8 cellular contexts compared by ENCODE assay signal in genomic region chr17:67717624-67718324, GRCh38. TPM values are rescaled to one million over a fixed set of nuclear protein-coding genes. Genes with fewer than 3 reads are reported as not detected.
A peak's percentile ranks its signal among the peaks of the same experiment; 100 is the strongest.
DNase-seq lines count a peak whose midpoint lies in the region; ATAC-seq and TF ChIP-seq lines count a peak whose summit lies in the region.

Gene NOL11 (plus strand): TSS chr17:67717936. CDS start chr17:67717948, 12 bp downstream.

- peak within 1 kb of the TSS; percentile 98 for H3K27ac Mint-ChIP-seq in T-helper 2 cell treated with Interferon-gamma antibody and Interleukin-4, amounts not matched to agents 5 μg/mL and 100 μg/mL, for 36 hours

- ATAC-seq in GM18505 (IDR thresholded peaks at IDR 0.05; ENCODE audit: unreplicated experiment) (peak; percentile 97), HG02973 (IDR thresholded peaks at IDR 0.05; ENCODE audit: unreplicated experiment) (peak; percentile 92)

- TF ChIP-seq POLR2A in GM18505 (IDR thresholded peaks at IDR 0.05; ENCODE audit: borderline replicate concordance, extremely low read depth, insufficient read depth, insufficient read length) (peak; percentile 98), uterus (IDR thresholded peaks at IDR 0.05) (peak; percentile 77)

- peaks cover 30% of the 10 kb centered on the region for H3K36me3 Mint-ChIP-seq in T-helper 2 cell treated with Interferon-gamma antibody and Interleukin-4, amounts not matched to agents 5 μg/mL and 100 μg/mL, for 36 hours (ENCODE audit: low read depth)

- H3K4me3 Mint-ChIP-seq in T-helper 2 cell treated with Interferon-gamma antibody and Interleukin-4, amounts not matched to agents 5 μg/mL and 100 μg/mL, for 36 hours: peak within 1 kb of the TSS; percentile 99

- H3K36me3 ChIP-seq in ascending aorta: peaks cover 27 to 31% of the 10 kb centered on the region in 2 donors
- peaks cover 26% of the 10 kb centered on the region for H3K36me3 ChIP-seq in right atrium auricular region
- H3K36me3 ChIP-seq in uterus: no peaks in the 10 kb centered on the region

- H3K27ac ChIP-seq in ascending aorta (peak within 1 kb of the TSS; percentile 89 to 92), right atrium auricular region (peak within 1 kb of the TSS; percentile 88 to 89), uterus (peak within 1 kb of the TSS; percentile 81 to 88)

- H3K27me3 ChIP-seq in ascending aorta (no peaks in the 10 kb centered on the region), right atrium auricular region (no peaks in the 10 kb centered on the region), uterus (no peaks in the 10 kb centered on the region)

- H3K4me1 Mint-ChIP-seq in T-helper 2 cell treated with Interferon-gamma antibody and Interleukin-4, amounts not matched to agents 5 μg/mL and 100 μg/mL, for 36 hours (ENCODE audit: low read depth): peaks cover 11% of the 10 kb centered on the region

- H3K9me3 Mint-ChIP-seq in T-helper 2 cell treated with Interferon-gamma antibody and Interleukin-4, amounts not matched to agents 5 μg/mL and 100 μg/mL, for 36 hours: no peaks in the 10 kb centered on the region

- H3K9me3 ChIP-seq in ascending aorta (no peaks in the 10 kb centered on the region), right atrium auricular region (no peaks in the 10 kb centered on the region), uterus (no peaks in the 10 kb centered on the region)

- H3K4me1 ChIP-seq in ascending aorta (peaks cover 5 to 11% of the 10 kb centered on the region in 2 donors), right atrium auricular region (peaks cover 0 to 20% of the 10 kb centered on the region in 2 donors), uterus (peaks cover 8 to 10% of the 10 kb centered on the region in 2 donors)

- H3K4me3 ChIP-seq in ascending aorta (peak within 1 kb of the TSS; percentile 91 to 97), right atrium auricular region (peak within 1 kb of the TSS; percentile 73 to 92), uterus (peak within 1 kb of the TSS; percentile 67 to 82)

- TF ChIP-seq CTCF in ascending aorta (IDR thresholded peaks at IDR 0.05): peak; percentile 85 to 92 (median 87)
- peak; percentile 74 to 91 for TF ChIP-seq CTCF in right atrium auricular region (IDR thresholded peaks at IDR 0.05)
- TF ChIP-seq CTCF in uterus (IDR thresholded peaks at IDR 0.05): peak; percentile 91 to 98 (median 96)

- peaks cover 2% of the 10 kb centered on the region for H3K27me3 Mint-ChIP-seq in T-helper 2 cell treated with Interferon-gamma antibody and Interleukin-4, amounts not matched to agents 5 μg/mL and 100 μg/mL, for 36 hours (ENCODE audit: low read depth)

- DNase-seq in NCI-H1930 (lab: John Stamatoyannopoulos, UW) (peak; percentile 99 to 100), ascending aorta (ENCODE audit: low spot score in 2 of 2) (peak; percentile 95 to 100), right atrium auricular region (ENCODE audit: low spot score) (peak; percentile 99), pulmonary artery endothelial cell (ENCODE audit: low read depth, low spot score) (peak; percentile 93), uterus (peak; percentile 98 to 99)
- peak; percentile 99 for DNase-seq in T-helper 2 cell treated with Interferon-gamma antibody and Interleukin-4, amounts not matched to agents 5 μg/mL and 100 μg/mL, for 36 hours (ENCODE audit: low spot score)

- intact Hi-C loops in ascending aorta (cut with DNase I): loop anchor here (1.0 to 10.0 kb wide), 7 partner anchors 108 to 795 kb away; partner anchors contain the start of genes BPTF, KPNA2, PRKAR1A and PSMD12
- intact Hi-C loops in uterus (cut with DNase I; ENCODE audit: low total_unique reads): loop anchor here (10.0 kb wide), 1 partner anchor 107 kb away; the partner anchor contains the start of gene BPTF

RNA-seq across cellular contexts. Expression of gene NOL11, which starts in this region (rescaled TPM):
- 22.0 TPM for total RNA-seq in ascending aorta
- total RNA-seq in right atrium auricular region: 10 to 100 TPM; 18.6 to 18.9 TPM
- total RNA-seq in pulmonary artery endothelial cell: 40.1 and 52.0 TPM in 2 replicates
- 10 to 100 TPM; 31.8 to 68.7 (median 43.4) TPM for total RNA-seq in uterus

Comparison
In these comparisons a context has a peak if more than half of its experiments do, and no peak if none do; other contexts are left out.
1. Peak in every context shown above with its lines: DNase-seq, ATAC-seq, H3K4me3 ChIP-seq and H3K27ac ChIP-seq.